In the genomic region with DNA sequence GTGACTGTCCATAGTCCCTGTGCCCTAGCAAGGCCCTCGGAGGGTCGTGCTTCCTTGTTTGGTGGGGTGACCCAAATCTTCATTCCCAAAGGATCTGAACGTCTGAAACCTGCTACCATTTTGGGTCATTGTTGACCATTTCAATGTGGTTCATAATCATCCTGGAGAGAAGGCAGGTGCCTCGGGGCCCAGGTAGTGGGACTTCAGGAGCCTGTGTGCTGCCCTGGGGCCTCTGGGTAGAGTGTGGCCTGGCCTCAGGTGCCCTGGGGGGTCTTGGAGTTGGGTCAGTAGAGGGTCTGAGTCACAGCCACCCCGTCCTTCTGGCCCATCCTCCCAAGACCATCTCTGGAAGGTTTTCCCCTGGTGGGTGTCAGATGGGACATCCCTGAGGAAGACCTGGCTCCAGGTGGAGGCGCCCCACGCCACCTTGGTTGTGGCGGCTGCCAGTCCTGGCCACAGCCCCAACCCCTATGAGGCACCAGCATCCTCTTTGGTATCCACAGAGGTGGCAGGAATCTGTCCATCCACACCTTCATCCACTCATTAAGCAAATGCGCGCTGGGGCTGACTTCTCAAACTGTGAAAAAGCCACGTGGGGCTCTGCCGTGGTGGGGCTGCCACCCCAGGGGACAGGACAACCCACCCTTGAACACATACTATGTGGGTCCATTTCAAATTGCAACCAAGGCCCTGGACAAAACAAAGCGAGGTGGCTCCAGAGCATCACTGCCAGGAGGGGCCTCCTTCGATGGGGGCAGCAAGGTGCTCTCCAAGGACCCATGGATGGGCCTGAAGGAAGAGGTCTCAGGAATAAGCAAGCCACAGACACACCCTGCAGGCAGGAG, we compare ENCODE assay signal across 21 cellular contexts. TPM values are rescaled to one million over a fixed set of nuclear protein-coding genes. Genes with fewer than 3 reads are reported as not detected.
DNase-seq lines count a peak whose midpoint lies in the region; ATAC-seq and TF ChIP-seq lines count a peak whose summit lies in the region.
"Had no signal": no experiment of that assay in that cellular context is flagged by ENCODE, and none has a peak within 500 bp of the region (broad histone marks: within the 10 kb centered on the region; RNA-seq: fewer than 3 reads in every experiment).

No MANE protein-coding gene starts in this region.

- no peaks in the 10 kb centered on the region for H3K36me3 Mint-ChIP-seq in chondrocyte (ENCODE audit: low read depth)
- H3K36me3 Mint-ChIP-seq: CD8-positive, alpha-beta T cell had no signal

- no peaks in the 10 kb centered on the region for H3K27me3 ChIP-seq in osteoblast (ENCODE audit: insufficient read depth, low read length)
- no peaks in the 10 kb centered on the region for H3K27me3 ChIP-seq in upper lobe of right lung
- H3K27me3 ChIP-seq: MG63 had no signal

- H3K36me3 ChIP-seq in osteoblast (ENCODE audit: insufficient read depth, low read length) = no peaks in the 10 kb centered on the region
- no peaks in the 10 kb centered on the region for H3K36me3 ChIP-seq in upper lobe of right lung
- H3K36me3 ChIP-seq: BLaER1 treated with 17β-estradiol and CSF1 and Interleukin-3, amounts not matched to agents 10 nM and 100 nM; MG63 had no signal

- H4K20me1 ChIP-seq in osteoblast (ENCODE audit: insufficient read depth, low read length) = no peaks in the 10 kb centered on the region

- H3K79me2 ChIP-seq in osteoblast (ENCODE audit: insufficient read depth, low read length) = no peaks in the 10 kb centered on the region

- no peak for ATAC-seq in left ventricle myocardium superior
- ATAC-seq in upper lobe of right lung = no peak
- ATAC-seq: CD8-positive, alpha-beta T cell; GM12878 had no signal

- no peak overlapping the region for H3K4me2 ChIP-seq in osteoblast (ENCODE audit: insufficient read depth, low read length)
- H3K4me2 ChIP-seq: BLaER1 treated with 17β-estradiol and CSF1 and Interleukin-3, amounts not matched to agents 10 nM and 100 nM; PC-9 had no signal

- peaks cover 11% of the 10 kb centered on the region for H3K27me3 Mint-ChIP-seq in chondrocyte (ENCODE audit: low read depth)

- POLR2A ChIA-PET in RWPE1 (lab: Yijun Ruan, JAX; ENCODE audit: low non-redundant PET) = no interaction called here

- CTCF ChIA-PET in RWPE1 (lab: Yijun Ruan, JAX) = no interaction called here

- H3K4me1 Mint-ChIP-seq in chondrocyte (ENCODE audit: low read depth) = no peaks in the 10 kb centered on the region

- DNase-seq in cardiac septum (ENCODE audit: low spot score) (peak; percentile 33), left ventricle myocardium superior (no peak), chondrocyte (ENCODE audit: low spot score) (peak; percentile 55), osteoblast (ENCODE audit: insufficient read length, low spot score, missing footprints) (peak; percentile 68), upper lobe of right lung (peak; percentile 46), RWPE1 (ENCODE audit: low spot score) (no peak), NCI-H1105 (lab: John Stamatoyannopoulos, UW) (no peak)
- DNase-seq in activated T-cell treated with anti-CD3 and anti-CD28 coated beads, Interleukin-2, amount 50 U/mL, for 1 hour = no peak
- DNase-seq: Calu3; CD8-positive, alpha-beta T cell; GF-D8; Kasumi-1; MG63; NCI-H1048; NCI-H1436 treated with DMSO at 0.1 percent for 48 hours; NCI-H2029; NCI-H526; PC-9 had no signal

- TF ChIP-seq CTCF in chondrocyte (IDR thresholded peaks at IDR 0.05) (no peak), osteoblast (IDR thresholded peaks at IDR 0.05; ENCODE audit: extremely low read depth, low read depth, low read length) (no peak), upper lobe of right lung (IDR thresholded peaks at IDR 0.05) (no peak), RWPE1 (conservative IDR thresholded peaks at IDR 0.05; ENCODE audit: low read depth) (no peak)

- no peak overlapping the region for H3K4me3 Mint-ChIP-seq in chondrocyte (ENCODE audit: unreplicated experiment)
- H3K4me3 Mint-ChIP-seq: CD8-positive, alpha-beta T cell had no signal

- no peak overlapping the region for H3K27ac ChIP-seq in osteoblast (ENCODE audit: low read depth, low read length)
- no peak overlapping the region for H3K27ac ChIP-seq in upper lobe of right lung
- no peak overlapping the region for H3K27ac ChIP-seq in RWPE1
- H3K27ac ChIP-seq: BLaER1 treated with 17β-estradiol and CSF1 and Interleukin-3, amounts not matched to agents 10 nM and 100 nM; PC-9 had no signal

- H3K4me3 ChIP-seq in osteoblast (ENCODE audit: insufficient read depth, low read length) (no peak overlapping the region), upper lobe of right lung (no peak overlapping the region)
- H3K4me3 ChIP-seq: BLaER1 treated with 17β-estradiol and CSF1 and Interleukin-3, amounts not matched to agents 10 nM and 100 nM; GM12878; MG63; PC-9 had no signal

- H3K4me1 ChIP-seq in osteoblast (ENCODE audit: insufficient read depth, low read length) (no peaks in the 10 kb centered on the region), upper lobe of right lung (peaks cover 4% of the 10 kb centered on the region)

- peaks cover 5% of the 10 kb centered on the region for H3K9me3 Mint-ChIP-seq in chondrocyte (ENCODE audit: low read depth)
- H3K9me3 Mint-ChIP-seq: CD8-positive, alpha-beta T cell had no signal

- intact Hi-C loops in cardiac septum (cut with DNase I) (no loop called here), left ventricle myocardium superior (cut with micrococcal nuclease) (no loop called here), upper lobe of right lung (cut with DNase I) (no loop called here)

- H3K27ac Mint-ChIP-seq in chondrocyte (ENCODE audit: unreplicated experiment) = no peak overlapping the region
- H3K27ac Mint-ChIP-seq: CD8-positive, alpha-beta T cell had no signal

- H3K9me3 ChIP-seq in osteoblast (ENCODE audit: low read depth, low read length) (no peaks in the 10 kb centered on the region), upper lobe of right lung (no peaks in the 10 kb centered on the region)
- H3K9me3 ChIP-seq: MG63 had no signal

- H2AFZ ChIP-seq in osteoblast (ENCODE audit: low read length) = no peak overlapping the region
- H2AFZ ChIP-seq: PC-9 had no signal

RNA-seq across cellular contexts. Expression of a gene that starts 41.6 kb away (rescaled TPM):
- total RNA-seq in cardiac septum = 5.3 TPM
- 5.7 TPM for total RNA-seq in left ventricle myocardium superior
- not detected in 3 replicates for total RNA-seq in chondrocyte
- not detected in 2 replicates for total RNA-seq in osteoblast
- total RNA-seq in upper lobe of right lung = 63.0 TPM
- total RNA-seq: Calu3, H1, PC-9 had no signal

Comparison
In these comparisons a context has a peak if more than half of its experiments do, and no peak if none do; other contexts are left out.
1. DNase-seq: peak in cardiac septum (single experiment), chondrocyte (single experiment), osteoblast (single experiment) and upper lobe of right lung (single experiment); none in left ventricle myocardium superior (single experiment), RWPE1 (single experiment), NCI-H1105 (single experiment) and activated T-cell treated with anti-CD3 and anti-CD28 coated beads, Interleukin-2, amount 50 U/mL, for 1 hour (single experiment).